In the genomic region with DNA sequence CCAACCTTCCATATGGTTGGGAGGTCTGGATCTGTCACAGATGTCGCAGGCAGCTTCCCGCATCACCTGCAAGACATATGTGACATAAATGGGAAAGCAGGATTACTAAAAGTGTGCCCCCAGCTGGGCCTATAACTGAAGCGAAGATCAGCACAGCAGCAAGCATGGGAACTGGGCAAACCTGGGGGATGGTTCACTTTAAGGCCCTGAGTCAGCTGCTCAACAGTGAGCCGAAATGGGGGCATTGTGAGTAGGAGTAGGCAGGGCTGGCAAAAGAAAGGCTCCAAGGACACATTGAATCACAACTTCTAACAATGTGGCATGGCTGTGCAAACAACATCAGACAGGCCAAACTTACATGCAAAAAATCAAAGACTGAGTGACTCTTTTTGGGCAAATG, we compare ENCODE assay signal across 19 cellular contexts.
DNase-seq lines count a peak whose midpoint lies in the region; ATAC-seq and TF ChIP-seq lines count a peak whose summit lies in the region.
"Had no signal": no experiment of that assay in that cellular context is flagged by ENCODE, and none has a peak within 500 bp of the region (broad histone marks: within the 10 kb centered on the region; RNA-seq: fewer than 3 reads in every experiment).

No MANE protein-coding gene starts in this region.

- no peak overlapping the region for H2AFZ ChIP-seq in GM23338
- peak overlapping the region; percentile 63 for H2AFZ ChIP-seq in trophoblast cell (ENCODE audit: insufficient read depth, low read length, poor library complexity)

- H3F3A ChIP-seq in GM23338 (replicated peaks; ENCODE audit: low read depth): no peaks in the 10 kb centered on the region

- DNase-seq in GM23338 (ENCODE audit: low spot score) (no peak), NCI-H69 (lab: John Stamatoyannopoulos, UW) (peak; percentile 44), endodermal cell (peak; percentile 56), trophoblast cell (no peak), right atrium auricular region (ENCODE audit: low spot score) (no peak)
- DNase-seq in activated CD8-positive, alpha-beta memory T cell treated with anti-CD3 and anti-CD28 coated beads for 24 hours: no peak
- DNase-seq: Calu3; CD4-positive, alpha-beta memory T cell; GF-D8; GOT3; NCI-H1417; NCI-H187 treated with DMSO at 0.1 percent for 48 hours; NCI-H2227 treated with DMSO at 0.1 percent for 48 hours; NCI-H526 treated with DMSO at 0.1 percent for 48 hours; OCI-M1; Right ventricle myocardium superior had no signal

- peaks cover 32% of the 10 kb centered on the region for H3K4me1 Mint-ChIP-seq in GM23338
- peaks cover 23% of the 10 kb centered on the region for H3K4me1 Mint-ChIP-seq in endodermal cell
- H3K4me1 Mint-ChIP-seq: CD4-positive, alpha-beta memory T cell had no signal

- H3K36me3 ChIP-seq in GM23338 (ENCODE audit: insufficient read depth): no peaks in the 10 kb centered on the region; the same call in 1 of the 2 replicates
- H3K36me3 ChIP-seq in endodermal cell (ENCODE audit: control insufficient read depth, insufficient read depth, low read length): no peaks in the 10 kb centered on the region
- H3K36me3 ChIP-seq in trophoblast cell (ENCODE audit: control insufficient read depth in 1 of 2, insufficient read depth in 2 of 2, low read length in 2 of 2): no peaks in the 10 kb centered on the region
- H3K36me3 ChIP-seq in right atrium auricular region: no peaks in the 10 kb centered on the region
- H3K36me3 ChIP-seq: BLaER1 had no signal

- H3K4me3 ChIP-seq in GM23338 (no peak overlapping the region), endodermal cell (ENCODE audit: low read length) (peak overlapping the region; percentile 6), trophoblast cell (ENCODE audit: low read depth, low read length) (no peak overlapping the region), right atrium auricular region (no peak overlapping the region)
- H3K4me3 ChIP-seq: BLaER1 had no signal

- peaks cover 1% of the 10 kb centered on the region for H3K27me3 Mint-ChIP-seq in GM23338 (ENCODE audit: insufficient read depth, low read depth, poor library complexity)
- H3K27me3 Mint-ChIP-seq in endodermal cell (ENCODE audit: insufficient read depth): no peaks in the 10 kb centered on the region
- H3K27me3 Mint-ChIP-seq: CD4-positive, alpha-beta memory T cell had no signal

- H3K14ac ChIP-seq in trophoblast cell (ENCODE audit: low read length): peak overlapping the region; percentile 30

- H3K9me3 ChIP-seq in endodermal cell (ENCODE audit: control insufficient read depth, low read length) (no peaks in the 10 kb centered on the region), trophoblast cell (ENCODE audit: insufficient read depth, low read depth, low read length) (no peaks in the 10 kb centered on the region), right atrium auricular region (no peaks in the 10 kb centered on the region)
- H3K9me3 ChIP-seq: BLaER1 had no signal

- H3K4me2 ChIP-seq in GM23338 (no peak overlapping the region), trophoblast cell (ENCODE audit: low read length) (no peak overlapping the region)
- H3K4me2 ChIP-seq: BLaER1, KMS-11 had no signal

- H3K23ac ChIP-seq in trophoblast cell (ENCODE audit: low read length): no peak overlapping the region

- H3K27me3 ChIP-seq in GM23338 (ENCODE audit: insufficient read depth) (no peaks in the 10 kb centered on the region), endodermal cell (ENCODE audit: control insufficient read depth, insufficient read depth, low read length, poor library complexity, severe bottlenecking) (no peaks in the 10 kb centered on the region), trophoblast cell (ENCODE audit: insufficient read depth, low read length) (no peaks in the 10 kb centered on the region), right atrium auricular region (no peaks in the 10 kb centered on the region)
- H3K27me3 ChIP-seq: BLaER1 had no signal

- TF ChIP-seq CTCF in GM23338 (conservative IDR thresholded peaks at IDR 0.05; ENCODE audit: low read depth in 2 of 2): no peak
- TF ChIP-seq CTCF in endodermal cell (conservative IDR thresholded peaks at IDR 0.05): no peak
- no peak for TF ChIP-seq CTCF in right atrium auricular region (IDR thresholded peaks at IDR 0.05)

- H4K20me1 ChIP-seq in GM23338 (replicated peaks; ENCODE audit: insufficient read depth): no peaks in the 10 kb centered on the region
- H4K20me1 ChIP-seq: BLaER1 had no signal

- H3K36me3 Mint-ChIP-seq in GM23338 (ENCODE audit: low read depth) (no peaks in the 10 kb centered on the region), endodermal cell (ENCODE audit: low read depth) (no peaks in the 10 kb centered on the region)
- H3K36me3 Mint-ChIP-seq: CD4-positive, alpha-beta memory T cell had no signal

- 88 to 96% methylated on average over 3 to 4 of the region's 4 CpGs for WGBS in endodermal cell (ENCODE audit: insufficient coverage in 1 of 2, insufficient read length in 1 of 2), 2 experiments
- WGBS in trophoblast cell (ENCODE audit: extremely low coverage, insufficient coverage, insufficient read length): no CpG with 5 or more reads among the region's 4 CpGs

- no peaks in the 10 kb centered on the region for H3K9me3 Mint-ChIP-seq in GM23338
- no peaks in the 10 kb centered on the region for H3K9me3 Mint-ChIP-seq in endodermal cell

- H4K12ac ChIP-seq in trophoblast cell (ENCODE audit: low read depth, low read length): peak overlapping the region; percentile 30

- H3K4ac ChIP-seq in trophoblast cell (ENCODE audit: low read depth, low read length): no peak overlapping the region

- H3K9me2 ChIP-seq in GM23338 (ENCODE audit: insufficient read depth): no peaks in the 10 kb centered on the region

- H4K8ac ChIP-seq in trophoblast cell (ENCODE audit: low read depth, low read length): peak overlapping the region; percentile 47

- H3K18ac ChIP-seq in trophoblast cell (ENCODE audit: low read length): peak overlapping the region; percentile 45

- no peak overlapping the region for H3K4me3 Mint-ChIP-seq in GM23338
- no peak overlapping the region for H3K4me3 Mint-ChIP-seq in endodermal cell
- H3K4me3 Mint-ChIP-seq: CD4-positive, alpha-beta memory T cell had no signal

- peak overlapping the region; percentile 9 for H2BK5ac ChIP-seq in trophoblast cell (ENCODE audit: low read depth, low read length, poor library complexity)

- H2BK120ac ChIP-seq in trophoblast cell (ENCODE audit: insufficient read depth, low read length, poor library complexity): peak overlapping the region; percentile 72

- H4K91ac ChIP-seq in trophoblast cell (ENCODE audit: low read depth, low read length): peak overlapping the region; percentile 87

- ATAC-seq in GM23338: peak; percentile 85
- ATAC-seq in HG03565 (IDR thresholded peaks at IDR 0.05; ENCODE audit: unreplicated experiment): no peak

- H3K79me2 ChIP-seq in GM23338 (replicated peaks; ENCODE audit: insufficient read depth): no peaks in the 10 kb centered on the region
- H3K79me2 ChIP-seq in trophoblast cell (ENCODE audit: control insufficient read depth, insufficient read depth, low read length, poor library complexity): peaks cover 3% of the 10 kb centered on the region

- H3K4me1 ChIP-seq in GM23338 (ENCODE audit: insufficient read depth) (peaks cover 36% of the 10 kb centered on the region), endodermal cell (ENCODE audit: control insufficient read depth, insufficient read depth, low read length) (peaks cover 20% of the 10 kb centered on the region), trophoblast cell (ENCODE audit: control insufficient read depth in 1 of 2, insufficient read depth in 2 of 2, low read length in 2 of 2) (peaks cover 5 to 6% of the 10 kb centered on the region in 2 experiments), right atrium auricular region (no peaks in the 10 kb centered on the region)
- H3K4me1 ChIP-seq: BLaER1 had no signal

- H3K79me1 ChIP-seq in trophoblast cell (ENCODE audit: low read length): peaks cover 1% of the 10 kb centered on the region

- H2AK5ac ChIP-seq in trophoblast cell (ENCODE audit: low read length): peak overlapping the region; percentile 37

- H3K9ac ChIP-seq in endodermal cell (ENCODE audit: extremely low read depth, low read length, poor library complexity, severe bottlenecking): no peak overlapping the region
- H3K9ac ChIP-seq in trophoblast cell (ENCODE audit: low read length): no peak overlapping the region
- H3K9ac ChIP-seq: BLaER1, KMS-11 had no signal

- peak overlapping the region; percentile 64; the same call in 1 of the 2 replicates for H3K27ac Mint-ChIP-seq in GM23338
- peak overlapping the region; percentile 7 for H3K27ac Mint-ChIP-seq in endodermal cell
- H3K27ac Mint-ChIP-seq: CD4-positive, alpha-beta memory T cell had no signal

- H2BK12ac ChIP-seq in trophoblast cell (ENCODE audit: low read length): peak overlapping the region; percentile 87

- 0 out of 2 replicates have a peak overlapping the region, but pooled peaks have one; percentile 27 for H3K27ac ChIP-seq in GM23338 (ENCODE audit: low read depth)
- H3K27ac ChIP-seq in endodermal cell (ENCODE audit: low read depth, low read length): peak overlapping the region; percentile 21
- no peak overlapping the region for H3K27ac ChIP-seq in trophoblast cell (ENCODE audit: low read depth, low read length)
- H3K27ac ChIP-seq in right atrium auricular region: no peak overlapping the region
- H3K27ac ChIP-seq: BLaER1, KMS-11 had no signal

TF ChIP-seq in GM23338, 12 proteins besides CTCF, POLR2A, EP300 and RAD21 (continues in another document):
- TF ChIP-seq EZH2 (IDR thresholded peaks at IDR 0.05; ENCODE audit: low read depth, unreplicated experiment): no peak

Comparison
In these comparisons a context has a peak if more than half of its experiments do, and no peak if none do; other contexts are left out.
1. DNase-seq: peak in NCI-H69 (single experiment) and endodermal cell (single experiment); none in GM23338 (single experiment), trophoblast cell (0 of 2), activated CD8-positive, alpha-beta memory T cell treated with anti-CD3 and anti-CD28 coated beads for 24 hours (single experiment) and right atrium auricular region (single experiment).
2. H3K27ac ChIP-seq: peak in GM23338 (single experiment) and endodermal cell (single experiment); none in trophoblast cell (single experiment) and right atrium auricular region (0 of 2).